ENCODE assay signal across 31 cellular contexts in genomic region chr17:41063449-41063848, GRCh38. TPM values are rescaled to one million over a fixed set of nuclear protein-coding genes. Genes with fewer than 3 reads are reported as not detected.
"Had no signal": no experiment of that assay in that cellular context is flagged by ENCODE, and none has a peak within 500 bp of the region (broad histone marks: within the 10 kb centered on the region; RNA-seq: fewer than 3 reads in every experiment).

No MANE protein-coding gene starts in this region.

- DNase-seq: activated CD4-positive, alpha-beta T cell treated with anti-CD3 and anti-CD28 coated beads for 48 hours; activated CD4-positive, alpha-beta T cell treated with anti-CD3 and anti-CD28 coated beads, Interleukin-2, amount 50 U/mL, for 48 hours; activated CD8-positive, alpha-beta memory T cell treated with anti-CD3 and anti-CD28 coated beads for 24 hours; activated effector memory CD4-positive, alpha-beta T cell treated with Interleukin-2 at 50 U/mL for 16 hours; activated naive CD4-positive, alpha-beta T cell treated with anti-CD3 and anti-CD28 coated beads, Interleukin-2, amount 10 ng/mL, durations not matched to agents 7 days and 5 days; amniotic stem cell; central memory CD4-positive, alpha-beta T cell; foreskin melanocyte; heart right ventricle; left lung; lower lobe of right lung; mesenchymal stem cell; naive thymus-derived CD8-positive, alpha-beta T cell; occipital lobe; posterior cingulate gyrus; small intestine; stimulated activated CD4-positive, alpha-beta T cell treated with anti-CD3 and anti-CD28 coated beads, Interleukin-15, amount 100 ng/mL, for 24 hours; stimulated activated CD4-positive, alpha-beta T cell treated with anti-CD3 and anti-CD28 coated beads, Interleukin-2, amount 100 ng/mL, for 24 hours; stimulated activated naive CD4-positive, alpha-beta T cell; T-helper 9 cell; tibial artery; upper lobe of right lung had no signal

- H3K36me3 ChIP-seq: breast epithelium, esophagus muscularis mucosa, heart right ventricle, left lung, lower lobe of right lung, suprapubic skin, tibial artery, upper lobe of right lung had no signal

- FAIRE-seq: small intestine, TTC549 had no signal

- H3K4me1 ChIP-seq: breast epithelium, esophagus muscularis mucosa, heart right ventricle, left lung, lower lobe of right lung, suprapubic skin, upper lobe of right lung had no signal

- ATAC-seq: heart right ventricle; left lung; lower lobe of right lung; naive thymus-derived CD8-positive, alpha-beta T cell; sciatic nerve; upper lobe of right lung had no signal

- H3K9me3 ChIP-seq: breast epithelium, esophagus muscularis mucosa, heart right ventricle, left lung, lower lobe of right lung, suprapubic skin, tibial artery, upper lobe of right lung had no signal

- H3K4me3 ChIP-seq: breast epithelium, esophagus muscularis mucosa, heart right ventricle, left lung, lower lobe of right lung, suprapubic skin, tibial artery, upper lobe of right lung had no signal

- H3K27ac ChIP-seq: breast epithelium, esophagus muscularis mucosa, heart right ventricle, left lung, lower lobe of right lung, suprapubic skin, upper lobe of right lung, VCaP had no signal

- H3K27me3 ChIP-seq: breast epithelium, tibial artery had no signal

RNA-seq across cellular contexts. Expression of gene KRTAP2-4, which starts 2.2 kb away (rescaled TPM):
- total RNA-seq: breast epithelium; esophagus muscularis mucosa; glomerular endothelial cell; heart right ventricle; left lung; lower lobe of right lung; naive thymus-derived CD8-positive, alpha-beta T cell; neural crest cell; occipital lobe; renal cortical epithelial cell; sciatic nerve; upper lobe of right lung had no signal
- polyA plus RNA-seq: heart right ventricle; naive thymus-derived CD8-positive, alpha-beta T cell; small intestine had no signal

RNA-seq across cellular contexts. Expression of gene KRTAP2-3, which starts 3.5 kb away (rescaled TPM):
- total RNA-seq: breast epithelium; esophagus muscularis mucosa; heart right ventricle; lower lobe of right lung; naive thymus-derived CD8-positive, alpha-beta T cell; neural crest cell; occipital lobe; sciatic nerve; upper lobe of right lung had no signal
- polyA plus RNA-seq: heart right ventricle; naive thymus-derived CD8-positive, alpha-beta T cell; small intestine had no signal

RNA-seq across cellular contexts. Expression of gene KRTAP2-2, which starts 8.4 kb away (rescaled TPM):
- total RNA-seq: breast epithelium; esophagus muscularis mucosa; glomerular endothelial cell; heart right ventricle; left lung; lower lobe of right lung; naive thymus-derived CD8-positive, alpha-beta T cell; neural crest cell; occipital lobe; sciatic nerve; upper lobe of right lung had no signal
- polyA plus RNA-seq: heart right ventricle; naive thymus-derived CD8-positive, alpha-beta T cell; small intestine had no signal

RNA-seq across cellular contexts. Expression of gene KRTAP2-1, which starts 16.3 kb away (rescaled TPM):
- total RNA-seq: breast epithelium; esophagus muscularis mucosa; glomerular endothelial cell; heart right ventricle; left lung; lower lobe of right lung; naive thymus-derived CD8-positive, alpha-beta T cell; neural crest cell; occipital lobe; renal cortical epithelial cell; sciatic nerve; upper lobe of right lung had no signal
- polyA plus RNA-seq: heart right ventricle; naive thymus-derived CD8-positive, alpha-beta T cell; small intestine had no signal

RNA-seq across cellular contexts. Expression of gene KRTAP4-7, which starts 20.5 kb away (rescaled TPM):
- total RNA-seq: breast epithelium; esophagus muscularis mucosa; glomerular endothelial cell; heart right ventricle; left lung; lower lobe of right lung; naive thymus-derived CD8-positive, alpha-beta T cell; neural crest cell; occipital lobe; renal cortical epithelial cell; sciatic nerve; upper lobe of right lung had no signal
- polyA plus RNA-seq: heart right ventricle; naive thymus-derived CD8-positive, alpha-beta T cell; small intestine had no signal
